ENCODE assay signal across 12 cellular contexts in genomic region chr1:41713557-41714327, GRCh38.
DNase-seq lines count a peak whose midpoint lies in the region; ATAC-seq and TF ChIP-seq lines count a peak whose summit lies in the region.
"Had no signal": no experiment of that assay in that cellular context is flagged by ENCODE, and none has a peak within 500 bp of the region (broad histone marks: within the 10 kb centered on the region; RNA-seq: fewer than 3 reads in every experiment).

No MANE protein-coding gene starts in this region.

- H3K4me3 ChIP-seq in RWPE2 (ENCODE audit: severe bottlenecking) (no peak overlapping the region), skeletal muscle satellite cell (ENCODE audit: low read length) (no peak overlapping the region), lower lobe of right lung (no peak overlapping the region), sigmoid colon (no peak overlapping the region)
- H3K4me3 ChIP-seq: ascending aorta, SK-N-MC had no signal

- TF ChIP-seq POLR2A in sigmoid colon (IDR thresholded peaks at IDR 0.05), result no peak

- 63 to 69% methylated on average over 6 of the region's 6 CpGs for WGBS in sigmoid colon, 2 donors

- H3K27ac ChIP-seq in RWPE2 (ENCODE audit: poor library complexity, severe bottlenecking), result peak overlapping the region; percentile 26
- H3K27ac ChIP-seq in lower lobe of right lung, result no peak overlapping the region
- H3K27ac ChIP-seq in sigmoid colon, result no peak overlapping the region
- H3K27ac ChIP-seq: 22Rv1, ascending aorta, SK-N-MC had no signal

- peak; percentile 86 for ATAC-seq in RWPE2 (ENCODE audit: low read depth)
- ATAC-seq in lower lobe of right lung, result no peak
- ATAC-seq: naive thymus-derived CD8-positive, alpha-beta T cell had no signal

- H3K9me3 ChIP-seq in RWPE2 (ENCODE audit: severe bottlenecking) (no peaks in the 10 kb centered on the region), skeletal muscle satellite cell (replicated peaks; ENCODE audit: low read length) (no peaks in the 10 kb centered on the region), lower lobe of right lung (no peaks in the 10 kb centered on the region), sigmoid colon (no peaks in the 10 kb centered on the region)
- H3K9me3 ChIP-seq: ascending aorta had no signal

- TF ChIP-seq EP300 in sigmoid colon (IDR thresholded peaks at IDR 0.05), result no peak

- no peak for TF ChIP-seq CTCF in RWPE2 (IDR thresholded peaks at IDR 0.05; ENCODE audit: poor library complexity, severe bottlenecking)
- TF ChIP-seq CTCF in lower lobe of right lung (IDR thresholded peaks at IDR 0.05), result no peak
- TF ChIP-seq CTCF in sigmoid colon (IDR thresholded peaks at IDR 0.05), result no peak

- DNase-seq in DMS53 (lab: John Stamatoyannopoulos, UW) (peak; percentile 47), DMS53 treated with DMSO at 0.1 percent for 48 hours (lab: John Stamatoyannopoulos, UW; ENCODE audit: unreplicated experiment) (no peak), RWPE2 (ENCODE audit: low spot score) (no peak), fibroblast of peridontal ligament (ENCODE audit: extremely low read depth) (peak; percentile 66), T-helper 9 cell (no peak), lower lobe of right lung (no peak), sigmoid colon (no peak)
- DNase-seq: naive thymus-derived CD8-positive, alpha-beta T cell had no signal

- peak overlapping the region; percentile 29 for H3K4me2 ChIP-seq in skeletal muscle satellite cell (ENCODE audit: low read length)

- H3K27me3 ChIP-seq in RWPE2 (ENCODE audit: insufficient read depth, poor library complexity, severe bottlenecking), result no peaks in the 10 kb centered on the region
- H3K27me3 ChIP-seq in skeletal muscle satellite cell (ENCODE audit: control insufficient read depth, insufficient read depth, low read length), result no peaks in the 10 kb centered on the region
- no peaks in the 10 kb centered on the region for H3K27me3 ChIP-seq in lower lobe of right lung (ENCODE audit: low read depth)
- H3K27me3 ChIP-seq in sigmoid colon, result no peaks in the 10 kb centered on the region
- H3K27me3 ChIP-seq: ascending aorta had no signal

- H3K36me3 ChIP-seq in RWPE2 (ENCODE audit: low read depth) (no peaks in the 10 kb centered on the region), skeletal muscle satellite cell (ENCODE audit: insufficient read depth, low read length) (no peaks in the 10 kb centered on the region), lower lobe of right lung (no peaks in the 10 kb centered on the region), sigmoid colon (no peaks in the 10 kb centered on the region)
- H3K36me3 ChIP-seq: ascending aorta had no signal

- intact Hi-C loops in lower lobe of right lung (cut with DNase I), result no loop called here
- intact Hi-C loops in sigmoid colon (cut with DNase I), result no loop called here

- no peak overlapping the region for H3K9ac ChIP-seq in skeletal muscle satellite cell (ENCODE audit: low read depth, low read length)

- peaks cover 12% of the 10 kb centered on the region for H3K4me1 ChIP-seq in RWPE2 (ENCODE audit: insufficient read depth, poor library complexity, severe bottlenecking)
- H3K4me1 ChIP-seq in skeletal muscle satellite cell (ENCODE audit: control insufficient read depth, insufficient read depth, low read length), result peaks cover 14% of the 10 kb centered on the region
- no peaks in the 10 kb centered on the region for H3K4me1 ChIP-seq in lower lobe of right lung
- H3K4me1 ChIP-seq in sigmoid colon, result peaks cover 0 to 9% (median 3%) of the 10 kb centered on the region in 4 donors
- H3K4me1 ChIP-seq: ascending aorta had no signal

Comparison
In these comparisons a context has a peak if more than half of its experiments do, and no peak if none do; other contexts are left out.
1. DNase-seq: peak in DMS53 (single experiment) and fibroblast of peridontal ligament (single experiment); none in DMS53 treated with DMSO at 0.1 percent for 48 hours (single experiment), RWPE2 (single experiment), T-helper 9 cell (single experiment), lower lobe of right lung (single experiment) and sigmoid colon (single experiment).